20 cellular contexts compared by ENCODE assay signal in the genomic region with DNA sequence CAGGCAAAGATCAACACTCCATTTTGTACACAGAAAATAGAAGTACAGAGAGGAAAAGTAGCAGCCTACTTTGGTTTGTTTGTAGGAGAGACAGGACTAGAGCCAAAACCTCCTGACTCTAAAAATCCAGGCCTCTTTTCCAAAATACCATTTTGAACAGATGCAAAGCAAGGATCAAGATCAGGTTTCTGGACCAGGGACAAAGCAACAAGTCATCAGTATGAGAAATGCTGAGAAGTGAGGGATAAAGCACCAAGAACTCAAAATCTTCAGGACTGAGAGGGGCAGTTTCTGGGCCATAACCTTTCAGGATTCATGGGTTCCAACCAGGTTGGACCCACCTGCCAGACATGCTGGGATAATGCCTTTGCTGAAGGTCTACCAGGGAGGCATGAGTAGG.
"Had no signal": no experiment of that assay in that cellular context is flagged by ENCODE, and none has a peak within 500 bp of the region (broad histone marks: within the 10 kb centered on the region; RNA-seq: fewer than 3 reads in every experiment).

No MANE protein-coding gene starts in this region.

- H3K9me3 Mint-ChIP-seq: activated B cell treated with CpG ODN at 0.5 μM for 24 hours; activated naive CD8-positive, alpha-beta T cell treated with anti-CD3 and anti-CD28 coated beads for 36 hours had no signal

- ATAC-seq: activated CD4-positive, alpha-beta T cell treated with anti-CD3 and anti-CD28 coated beads for 36 hours; left lung; upper lobe of right lung had no signal

- H3K27ac ChIP-seq: epithelial cell of prostate, left lung, spleen, thyroid gland, upper lobe of right lung had no signal

- H3K27me3 ChIP-seq: left lung, spleen, thyroid gland, upper lobe of right lung had no signal

- H3K4me1 Mint-ChIP-seq: activated B cell treated with CpG ODN at 0.5 μM for 24 hours; activated CD4-positive, alpha-beta T cell treated with anti-CD3 and anti-CD28 coated beads for 36 hours; activated naive CD8-positive, alpha-beta T cell treated with anti-CD3 and anti-CD28 coated beads for 36 hours had no signal

- H3K27ac Mint-ChIP-seq: activated B cell treated with CpG ODN at 0.5 μM for 24 hours; activated CD4-positive, alpha-beta T cell treated with anti-CD3 and anti-CD28 coated beads for 36 hours; activated naive CD8-positive, alpha-beta T cell treated with anti-CD3 and anti-CD28 coated beads for 36 hours had no signal

- H3K27me3 Mint-ChIP-seq: activated B cell treated with CpG ODN at 0.5 μM for 24 hours; activated CD4-positive, alpha-beta T cell treated with anti-CD3 and anti-CD28 coated beads for 36 hours had no signal

- H3K9me3 ChIP-seq: left lung, spleen, thyroid gland, upper lobe of right lung had no signal

- DNase-seq: activated B cell treated with CpG ODN at 0.5 μM for 24 hours; activated CD4-positive, alpha-beta T cell treated with anti-CD3 and anti-CD28 coated beads for 36 hours; activated CD4-positive, alpha-beta T cell treated with anti-CD3 and anti-CD28 coated beads, Interleukin-2, amount 50 U/mL, for 48 hours; activated CD8-positive, alpha-beta memory T cell treated with anti-CD3 and anti-CD28 coated beads, Interleukin-2, amount 50 U/mL, for 48 hours; activated naive CD4-positive, alpha-beta T cell treated with Interleukin-2 at 50 U/mL for 16 hours; activated naive CD8-positive, alpha-beta T cell treated with anti-CD3 and anti-CD28 coated beads for 36 hours; activated T-cell treated with anti-CD3 and anti-CD28 coated beads, Interleukin-2, amount 50 U/mL, for 48 hours; foreskin fibroblast; kidney; left lung; posterior cingulate gyrus; spleen; stimulated activated CD4-positive, alpha-beta T cell treated with anti-CD3 and anti-CD28 coated beads, Interleukin-4, amount 100 ng/mL, for 1 hour; stimulated activated naive CD4-positive, alpha-beta T cell; substantia nigra; T1000; thyroid gland; upper lobe of right lung had no signal

- H3K36me3 ChIP-seq: left lung, spleen, thyroid gland, upper lobe of right lung had no signal

- H3K4me3 Mint-ChIP-seq: activated B cell treated with CpG ODN at 0.5 μM for 24 hours; activated CD4-positive, alpha-beta T cell treated with anti-CD3 and anti-CD28 coated beads for 36 hours; activated naive CD8-positive, alpha-beta T cell treated with anti-CD3 and anti-CD28 coated beads for 36 hours had no signal

- H3K4me3 ChIP-seq: left lung, lung, spleen, thyroid gland, upper lobe of right lung had no signal

- H3K4me1 ChIP-seq: left lung, spleen, thyroid gland, upper lobe of right lung had no signal

- H3K36me3 Mint-ChIP-seq: activated naive CD8-positive, alpha-beta T cell treated with anti-CD3 and anti-CD28 coated beads for 36 hours had no signal
